18 cellular contexts compared by ENCODE assay signal in genomic region chr2:16109368-16109820, GRCh38.
DNase-seq lines count a peak whose midpoint lies in the region; ATAC-seq and TF ChIP-seq lines count a peak whose summit lies in the region.
"Had no signal": no experiment of that assay in that cellular context is flagged by ENCODE, and none has a peak within 500 bp of the region (broad histone marks: within the 10 kb centered on the region; RNA-seq: fewer than 3 reads in every experiment).

No MANE protein-coding gene starts in this region.

- H3K27me3 ChIP-seq in BE2C: no peaks in the 10 kb centered on the region
- peaks cover 0 to 22% of the 10 kb centered on the region in 2 experiments for H3K27me3 ChIP-seq in mesenchymal stem cell (ENCODE audit: control insufficient read depth in 1 of 2, insufficient read depth in 1 of 2, low read length in 2 of 2)
- no peaks in the 10 kb centered on the region for H3K27me3 ChIP-seq in neural progenitor cell
- H3K27me3 ChIP-seq: BLaER1 treated with 17β-estradiol and CSF1 and Interleukin-3, amounts not matched to agents 10 nM and 100 nM had no signal

- peak overlapping the region; percentile 32 for H4K8ac ChIP-seq in mesenchymal stem cell (ENCODE audit: low read length)

- no peaks in the 10 kb centered on the region for H3K79me1 ChIP-seq in mesenchymal stem cell (replicated peaks; ENCODE audit: low read length, poor library complexity, severe bottlenecking)

- H3K4me1 ChIP-seq in BE2C: peaks cover 29% of the 10 kb centered on the region
- no peaks in the 10 kb centered on the region for H3K4me1 ChIP-seq in mesenchymal stem cell (ENCODE audit: control insufficient read depth, insufficient read depth, low read depth, low read length)
- peaks cover 26% of the 10 kb centered on the region for H3K4me1 ChIP-seq in neural progenitor cell

- H3K9me3 Mint-ChIP-seq in stimulated activated effector memory CD8-positive, alpha-beta T cell treated with anti-CD3 and anti-CD28 coated beads, Interleukin-12 subunit alpha, Interleukin-12 subunit beta, amount 100 ng/mL, for 72 hours: no peaks in the 10 kb centered on the region
- H3K9me3 Mint-ChIP-seq in neural progenitor cell: no peaks in the 10 kb centered on the region
- H3K9me3 Mint-ChIP-seq: CD4-positive, alpha-beta T cell; CD8-positive, alpha-beta T cell had no signal

- H3K9ac ChIP-seq in mesenchymal stem cell (ENCODE audit: low read length) (no peak overlapping the region), neural progenitor cell (no peak overlapping the region)
- H3K9ac ChIP-seq: BLaER1 treated with 17β-estradiol and CSF1 and Interleukin-3, amounts not matched to agents 10 nM and 100 nM had no signal

- no peak overlapping the region for H2BK15ac ChIP-seq in mesenchymal stem cell (ENCODE audit: low read depth, poor library complexity, severe bottlenecking)

- 54% methylated on average over 2 of the region's 2 CpGs for WGBS in mesenchymal stem cell

- no peak overlapping the region for H2AK5ac ChIP-seq in mesenchymal stem cell (ENCODE audit: low read length, severe bottlenecking)

- H3K79me2 ChIP-seq in neural progenitor cell (ENCODE audit: low read depth): no peaks in the 10 kb centered on the region

- DNase-seq in BE2C (peak; percentile 98), SK-N-DZ (ENCODE audit: low spot score) (peak; percentile 98), mesenchymal stem cell (no peak), NCI-H446 (lab: John Stamatoyannopoulos, UW) (no peak), neural progenitor cell (ENCODE audit: low spot score) (no peak), NCI-H748 (lab: John Stamatoyannopoulos, UW; ENCODE audit: unreplicated experiment) (no peak)
- no peak for DNase-seq in stimulated activated effector memory CD8-positive, alpha-beta T cell treated with anti-CD3 and anti-CD28 coated beads, Interleukin-12 subunit alpha, Interleukin-12 subunit beta, amount 100 ng/mL, for 72 hours (ENCODE audit: low spot score in 2 of 2)
- DNase-seq: 8988T; ACHN; Caco-2; Calu3; CD4-positive, alpha-beta T cell; CD8-positive, alpha-beta T cell; DMS79 treated with DMSO at 0.1 percent for 48 hours; GF-D8 had no signal

- H3K27ac Mint-ChIP-seq in stimulated activated effector memory CD8-positive, alpha-beta T cell treated with anti-CD3 and anti-CD28 coated beads, Interleukin-12 subunit alpha, Interleukin-12 subunit beta, amount 100 ng/mL, for 72 hours: no peak overlapping the region
- H3K27ac Mint-ChIP-seq in neural progenitor cell: no peak overlapping the region
- H3K27ac Mint-ChIP-seq: CD4-positive, alpha-beta T cell; CD8-positive, alpha-beta T cell had no signal

- no peak overlapping the region for H3K4me3 Mint-ChIP-seq in stimulated activated effector memory CD8-positive, alpha-beta T cell treated with anti-CD3 and anti-CD28 coated beads, Interleukin-12 subunit alpha, Interleukin-12 subunit beta, amount 100 ng/mL, for 72 hours
- H3K4me3 Mint-ChIP-seq in neural progenitor cell: no peak overlapping the region
- H3K4me3 Mint-ChIP-seq: CD4-positive, alpha-beta T cell; CD8-positive, alpha-beta T cell had no signal

- peaks cover 5% of the 10 kb centered on the region for H3K27me3 Mint-ChIP-seq in neural progenitor cell (ENCODE audit: insufficient read depth, low read depth)
- H3K27me3 Mint-ChIP-seq: CD4-positive, alpha-beta T cell had no signal

- H2BK5ac ChIP-seq in mesenchymal stem cell (ENCODE audit: low read depth, low read length, poor library complexity, severe bottlenecking): no peak overlapping the region

- no peak overlapping the region for H3K18ac ChIP-seq in mesenchymal stem cell (ENCODE audit: low read depth in 1 of 2, low read length in 2 of 2)

- no peaks in the 10 kb centered on the region for H3K4me1 Mint-ChIP-seq in stimulated activated effector memory CD8-positive, alpha-beta T cell treated with anti-CD3 and anti-CD28 coated beads, Interleukin-12 subunit alpha, Interleukin-12 subunit beta, amount 100 ng/mL, for 72 hours
- H3K4me1 Mint-ChIP-seq in neural progenitor cell: peaks cover 28% of the 10 kb centered on the region

- no peaks in the 10 kb centered on the region for H3K36me3 ChIP-seq in BE2C
- no peaks in the 10 kb centered on the region for H3K36me3 ChIP-seq in mesenchymal stem cell (ENCODE audit: control insufficient read depth in 1 of 2, insufficient read depth in 2 of 2, low read depth in 1 of 2, low read length in 2 of 2)
- H3K36me3 ChIP-seq in neural progenitor cell: no peaks in the 10 kb centered on the region
- H3K36me3 ChIP-seq: BLaER1 treated with 17β-estradiol and CSF1 and Interleukin-3, amounts not matched to agents 10 nM and 100 nM had no signal

- H3K4me3 ChIP-seq in BE2C (ENCODE audit: low read depth, low read length): no peak overlapping the region
- no peak overlapping the region for H3K4me3 ChIP-seq in mesenchymal stem cell (ENCODE audit: insufficient read depth in 1 of 2, low read depth in 1 of 2, low read length in 2 of 2)
- H3K4me3 ChIP-seq in neural progenitor cell: no peak overlapping the region
- H3K4me3 ChIP-seq: BLaER1 treated with 17β-estradiol and CSF1 and Interleukin-3, amounts not matched to agents 10 nM and 100 nM had no signal

- H3K4me2 ChIP-seq in mesenchymal stem cell (ENCODE audit: low read length, poor library complexity, severe bottlenecking) (no peak overlapping the region), neural progenitor cell (no peak overlapping the region)

- no peak overlapping the region for H3K4ac ChIP-seq in mesenchymal stem cell (ENCODE audit: low read depth in 1 of 2, low read length in 2 of 2)

- ATAC-seq in stimulated activated effector memory CD8-positive, alpha-beta T cell treated with anti-CD3 and anti-CD28 coated beads, Interleukin-12 subunit alpha, Interleukin-12 subunit beta, amount 100 ng/mL, for 72 hours: peak; percentile 25
- ATAC-seq in HG02642 (IDR thresholded peaks at IDR 0.05; ENCODE audit: poor library complexity, unreplicated experiment): no peak
- ATAC-seq: CD8-positive, alpha-beta T cell had no signal

- peak overlapping the region; percentile 44 for H2AFZ ChIP-seq in mesenchymal stem cell (ENCODE audit: low read depth, low read length)
- no peak overlapping the region for H2AFZ ChIP-seq in neural progenitor cell (replicated peaks)

- TF ChIP-seq CTCF in BE2C (IDR thresholded peaks at IDR 0.05; ENCODE audit: low read depth, low read length) (no peak), neural progenitor cell (IDR thresholded peaks at IDR 0.05) (no peak)

- H3K27ac ChIP-seq in mesenchymal stem cell (ENCODE audit: low read length, poor library complexity, severe bottlenecking) (no peak overlapping the region), neural progenitor cell (no peak overlapping the region)
- H3K27ac ChIP-seq: BLaER1 treated with 17β-estradiol and CSF1 and Interleukin-3, amounts not matched to agents 10 nM and 100 nM; C4-2B had no signal

- H4K91ac ChIP-seq in mesenchymal stem cell (ENCODE audit: low read length): no peak overlapping the region

- H3K14ac ChIP-seq in mesenchymal stem cell (ENCODE audit: low read length in 2 of 2): no peak overlapping the region

- H3K36me3 Mint-ChIP-seq in stimulated activated effector memory CD8-positive, alpha-beta T cell treated with anti-CD3 and anti-CD28 coated beads, Interleukin-12 subunit alpha, Interleukin-12 subunit beta, amount 100 ng/mL, for 72 hours: no peaks in the 10 kb centered on the region
- no peaks in the 10 kb centered on the region for H3K36me3 Mint-ChIP-seq in neural progenitor cell
- H3K36me3 Mint-ChIP-seq: CD8-positive, alpha-beta T cell had no signal

- H4K20me1 ChIP-seq in neural progenitor cell (ENCODE audit: low read depth): no peaks in the 10 kb centered on the region
- H4K20me1 ChIP-seq: BLaER1 treated with 17β-estradiol and CSF1 and Interleukin-3, amounts not matched to agents 10 nM and 100 nM had no signal

- H3F3A ChIP-seq in neural progenitor cell (ENCODE audit: low read depth): peaks cover 31% of the 10 kb centered on the region

- no peak overlapping the region for H2BK120ac ChIP-seq in mesenchymal stem cell (ENCODE audit: low read depth, low read length)

- H3K9me3 ChIP-seq in BE2C (peaks cover 14% of the 10 kb centered on the region), mesenchymal stem cell (ENCODE audit: control insufficient read depth, low read length) (no peaks in the 10 kb centered on the region), neural progenitor cell (ENCODE audit: low read depth) (peaks cover under 1% of the 10 kb centered on the region)
- H3K9me3 ChIP-seq: BLaER1 treated with 17β-estradiol and CSF1 and Interleukin-3, amounts not matched to agents 10 nM and 100 nM; Caco-2 had no signal

- no peak overlapping the region for H3K23ac ChIP-seq in mesenchymal stem cell (ENCODE audit: low read length in 2 of 2)

- H2BK12ac ChIP-seq in mesenchymal stem cell (ENCODE audit: low read length in 2 of 2): no peak overlapping the region

Comparison
In these comparisons a context has a peak if more than half of its experiments do, and no peak if none do; other contexts are left out.
1. DNase-seq: peak in BE2C (single experiment) and SK-N-DZ (single experiment); none in mesenchymal stem cell (single experiment), stimulated activated effector memory CD8-positive, alpha-beta T cell treated with anti-CD3 and anti-CD28 coated beads, Interleukin-12 subunit alpha, Interleukin-12 subunit beta, amount 100 ng/mL, for 72 hours (0 of 2), NCI-H446 (0 of 2), neural progenitor cell (single experiment) and NCI-H748 (single experiment).